ENCODE assay signal across 33 cellular contexts in genomic region chr10:48711830-48712229, GRCh38. TPM values are rescaled to one million over a fixed set of nuclear protein-coding genes. Genes with fewer than 3 reads are reported as not detected.
"Had no signal": no experiment of that assay in that cellular context is flagged by ENCODE, and none has a peak within 500 bp of the region (broad histone marks: within the 10 kb centered on the region; RNA-seq: fewer than 3 reads in every experiment).

No MANE protein-coding gene starts in this region.

- H3K36me3 ChIP-seq: Peyer's patch had no signal

- H3K27me3 ChIP-seq: Peyer's patch had no signal

- H3K27ac ChIP-seq: Peyer's patch, VCaP had no signal

- DNase-seq: activated CD4-positive, alpha-beta memory T cell treated with anti-CD3 and anti-CD28 coated beads, Interleukin-2, amount 10 ng/mL, durations not matched to agents 7 days and 5 days; activated CD4-positive, alpha-beta T cell treated with anti-CD3 and anti-CD28 coated beads for 1 hour; activated CD4-positive, alpha-beta T cell treated with anti-CD3 and anti-CD28 coated beads for 48 hours; activated CD4-positive, CD25-positive, alpha-beta regulatory T cell; activated CD8-positive, alpha-beta memory T cell treated with anti-CD3 and anti-CD28 coated beads for 24 hours; activated CD8-positive, alpha-beta memory T cell treated with anti-CD3 and anti-CD28 coated beads, Interleukin-2, amount 10 ng/mL, durations not matched to agents 7 days and 5 days; activated CD8-positive, alpha-beta memory T cell treated with anti-CD3 and anti-CD28 coated beads, Interleukin-2, amount 50 U/mL, for 48 hours; activated effector memory CD4-positive, alpha-beta T cell treated with Interleukin-2 at 50 U/mL for 16 hours; activated naive CD4-positive, alpha-beta T cell treated with anti-CD3 and anti-CD28 coated beads, Interleukin-2, amount 10 ng/mL, durations not matched to agents 7 days and 5 days; activated naive CD8-positive, alpha-beta T cell treated with anti-CD3 and anti-CD28 coated beads, Interleukin-2, amount 50 U/mL, for 24 hours; activated T-cell treated with anti-CD3 and anti-CD28 coated beads, Interleukin-2, amount 50 U/mL, for 48 hours; anterior cingulate cortex; central memory CD4-positive, alpha-beta T cell; KG1; MM.1S; MV-4-11; NCI-H1092 treated with DMSO at 0.1 percent for 48 hours; NCI-H1417; NCI-H187 treated with DMSO at 0.1 percent for 48 hours; NCI-H2081; NCI-H510A; NCI-H526; NCI-H748 treated with DMSO at 0.1 percent for 48 hours; NK-92 treated with Interleukin-12 subunit alpha and Interleukin-12 subunit beta, amount 100 ng/mL, for 24 hours; PC-3; Peyer's patch; RPMI8226; SW 1271; T-helper 1 cell; T-helper 2 cell; T-helper 9 cell had no signal

- H3K4me1 ChIP-seq: Peyer's patch had no signal

- H3K4me3 ChIP-seq: Peyer's patch had no signal

- ATAC-seq: activated CD8-positive, alpha-beta memory T cell treated with anti-CD3 and anti-CD28 coated beads, Interleukin-2, amount 10 ng/mL, durations not matched to agents 7 days and 5 days; activated naive CD8-positive, alpha-beta T cell treated with anti-CD3 and anti-CD28 coated beads, Interleukin-2, amount 50 U/mL, for 24 hours; PC-3 had no signal

RNA-seq across cellular contexts. Expression of gene WDFY4, which starts 27.2 kb away (rescaled TPM):
- total RNA-seq: LHCN-M2, PC-3 had no signal
